ENCODE assay signal across 24 cellular contexts in genomic region chr14:34794217-34794616, GRCh38.
DNase-seq lines count a peak whose midpoint lies in the region; ATAC-seq lines count a peak whose summit lies in the region.
"Had no signal": no experiment of that assay in that cellular context is flagged by ENCODE, and none has a peak within 500 bp of the region (broad histone marks: within the 10 kb centered on the region; RNA-seq: fewer than 3 reads in every experiment).

No MANE protein-coding gene starts in this region.

- no peaks in the 10 kb centered on the region for H3K27me3 Mint-ChIP-seq in activated naive CD8-positive, alpha-beta T cell treated with anti-CD3 and anti-CD28 coated beads, Interleukin-2, amount 50 U/mL, for 24 hours
- no peaks in the 10 kb centered on the region for H3K27me3 Mint-ChIP-seq in activated naive CD8-positive, alpha-beta T cell treated with anti-CD3 and anti-CD28 coated beads for 36 hours
- H3K27me3 Mint-ChIP-seq in stimulated activated memory B cell treated with anti-CD40 and anti-IgM and Interleukin-4, amounts not matched to agents 10 μg/mL and 1 μg/mL and 100 μg/mL, for 72 hours = no peaks in the 10 kb centered on the region
- no peaks in the 10 kb centered on the region for H3K27me3 Mint-ChIP-seq in activated T-helper 2 cell treated with anti-CD3 and anti-CD28 coated beads, Interferon-gamma antibody, Interleukin-2, Interleukin-4, amounts not matched to agents 10 μg/mL and 5 μg/mL and 100 μg/mL, durations not matched to agents 14 hours and 24 hours and 36 hours (ENCODE audit: low read depth)
- H3K27me3 Mint-ChIP-seq: activated naive CD8-positive, alpha-beta T cell treated with anti-CD3 and anti-CD28 coated beads, Interleukin-2, amount 10 ng/mL, durations not matched to agents 7 days and 5 days; T-cell had no signal

- intact Hi-C loops in left colon (cut with DNase I, micrococcal nuclease) = no loop called here
- intact Hi-C loops in activated T-helper 2 cell treated with anti-CD3 and anti-CD28 coated beads, Interferon-gamma antibody, Interleukin-2, Interleukin-4, amounts not matched to agents 10 μg/mL and 5 μg/mL and 100 μg/mL, durations not matched to agents 14 hours and 24 hours and 36 hours (cut with micrococcal nuclease) = no loop called here

- H3K9me3 Mint-ChIP-seq in activated naive CD8-positive, alpha-beta T cell treated with anti-CD3 and anti-CD28 coated beads, Interleukin-2, amount 50 U/mL, for 24 hours = no peaks in the 10 kb centered on the region
- no peaks in the 10 kb centered on the region for H3K9me3 Mint-ChIP-seq in activated naive CD8-positive, alpha-beta T cell treated with anti-CD3 and anti-CD28 coated beads for 36 hours
- no peaks in the 10 kb centered on the region for H3K9me3 Mint-ChIP-seq in stimulated activated memory B cell treated with anti-CD40 and anti-IgM and Interleukin-4, amounts not matched to agents 10 μg/mL and 1 μg/mL and 100 μg/mL, for 72 hours
- H3K9me3 Mint-ChIP-seq in activated T-helper 2 cell treated with anti-CD3 and anti-CD28 coated beads, Interferon-gamma antibody, Interleukin-2, Interleukin-4, amounts not matched to agents 10 μg/mL and 5 μg/mL and 100 μg/mL, durations not matched to agents 14 hours and 24 hours and 36 hours = no peaks in the 10 kb centered on the region
- H3K9me3 Mint-ChIP-seq: activated naive CD8-positive, alpha-beta T cell treated with anti-CD3 and anti-CD28 coated beads, Interleukin-2, amount 10 ng/mL, durations not matched to agents 7 days and 5 days; nephron; T-cell had no signal

- peak overlapping the region; percentile 31 for H3K27ac Mint-ChIP-seq in activated naive CD8-positive, alpha-beta T cell treated with anti-CD3 and anti-CD28 coated beads, Interleukin-2, amount 50 U/mL, for 24 hours
- no peak overlapping the region for H3K27ac Mint-ChIP-seq in activated naive CD8-positive, alpha-beta T cell treated with anti-CD3 and anti-CD28 coated beads for 36 hours
- H3K27ac Mint-ChIP-seq in stimulated activated memory B cell treated with anti-CD40 and anti-IgM and Interleukin-4, amounts not matched to agents 10 μg/mL and 1 μg/mL and 100 μg/mL, for 72 hours = peak overlapping the region; percentile 24
- no peak overlapping the region for H3K27ac Mint-ChIP-seq in activated T-helper 2 cell treated with anti-CD3 and anti-CD28 coated beads, Interferon-gamma antibody, Interleukin-2, Interleukin-4, amounts not matched to agents 10 μg/mL and 5 μg/mL and 100 μg/mL, durations not matched to agents 14 hours and 24 hours and 36 hours
- H3K27ac Mint-ChIP-seq: activated naive CD8-positive, alpha-beta T cell treated with anti-CD3 and anti-CD28 coated beads, Interleukin-2, amount 10 ng/mL, durations not matched to agents 7 days and 5 days; nephron had no signal

- no peak for DNase-seq in activated naive CD8-positive, alpha-beta T cell treated with anti-CD3 and anti-CD28 coated beads, Interleukin-2, amount 50 U/mL, for 24 hours
- no peak for DNase-seq in activated naive CD8-positive, alpha-beta T cell treated with anti-CD3 and anti-CD28 coated beads for 36 hours
- DNase-seq in astrocyte of the hippocampus (ENCODE audit: low read depth, low spot score) (peak; percentile 42), left colon (no peak), hepatic stellate cell (ENCODE audit: low spot score) (no peak)
- no peak for DNase-seq in activated T-helper 2 cell treated with anti-CD3 and anti-CD28 coated beads, Interferon-gamma antibody, Interleukin-2, Interleukin-4, amounts not matched to agents 10 μg/mL and 5 μg/mL and 100 μg/mL, durations not matched to agents 14 hours and 24 hours and 36 hours (ENCODE audit: low spot score)
- DNase-seq: activated CD4-positive, alpha-beta T cell treated with anti-CD3 and anti-CD28 coated beads, Interleukin-2, amount 50 U/mL, for 48 hours; activated CD4-positive, CD25-positive, alpha-beta regulatory T cell; activated CD8-positive, alpha-beta memory T cell treated with anti-CD3 and anti-CD28 coated beads, Interleukin-2, amount 50 U/mL, for 4 hours; activated effector memory CD4-positive, alpha-beta T cell treated with Interleukin-2 at 50 U/mL for 16 hours; activated naive CD8-positive, alpha-beta T cell treated with anti-CD3 and anti-CD28 coated beads, Interleukin-2, amount 10 ng/mL, durations not matched to agents 7 days and 5 days; BE2C; body of pancreas; effector CD4-positive, alpha-beta T cell; erythroblast; GDM1; NCI-H146; NCI-H446 treated with DMSO at 0.1 percent for 48 hours; RPMI8226; T-cell had no signal

- no peak overlapping the region for H3K4me3 Mint-ChIP-seq in activated naive CD8-positive, alpha-beta T cell treated with anti-CD3 and anti-CD28 coated beads, Interleukin-2, amount 50 U/mL, for 24 hours
- H3K4me3 Mint-ChIP-seq in activated naive CD8-positive, alpha-beta T cell treated with anti-CD3 and anti-CD28 coated beads for 36 hours = no peak overlapping the region
- no peak overlapping the region for H3K4me3 Mint-ChIP-seq in stimulated activated memory B cell treated with anti-CD40 and anti-IgM and Interleukin-4, amounts not matched to agents 10 μg/mL and 1 μg/mL and 100 μg/mL, for 72 hours
- H3K4me3 Mint-ChIP-seq in activated T-helper 2 cell treated with anti-CD3 and anti-CD28 coated beads, Interferon-gamma antibody, Interleukin-2, Interleukin-4, amounts not matched to agents 10 μg/mL and 5 μg/mL and 100 μg/mL, durations not matched to agents 14 hours and 24 hours and 36 hours (ENCODE audit: low read depth) = no peak overlapping the region
- H3K4me3 Mint-ChIP-seq: activated naive CD8-positive, alpha-beta T cell treated with anti-CD3 and anti-CD28 coated beads, Interleukin-2, amount 10 ng/mL, durations not matched to agents 7 days and 5 days; nephron; T-cell had no signal

- H3K4me1 Mint-ChIP-seq in activated naive CD8-positive, alpha-beta T cell treated with anti-CD3 and anti-CD28 coated beads, Interleukin-2, amount 50 U/mL, for 24 hours = no peaks in the 10 kb centered on the region
- no peaks in the 10 kb centered on the region for H3K4me1 Mint-ChIP-seq in activated naive CD8-positive, alpha-beta T cell treated with anti-CD3 and anti-CD28 coated beads for 36 hours
- H3K4me1 Mint-ChIP-seq in stimulated activated memory B cell treated with anti-CD40 and anti-IgM and Interleukin-4, amounts not matched to agents 10 μg/mL and 1 μg/mL and 100 μg/mL, for 72 hours = no peaks in the 10 kb centered on the region
- peaks cover 3% of the 10 kb centered on the region for H3K4me1 Mint-ChIP-seq in activated T-helper 2 cell treated with anti-CD3 and anti-CD28 coated beads, Interferon-gamma antibody, Interleukin-2, Interleukin-4, amounts not matched to agents 10 μg/mL and 5 μg/mL and 100 μg/mL, durations not matched to agents 14 hours and 24 hours and 36 hours (ENCODE audit: low read depth)
- H3K4me1 Mint-ChIP-seq: activated naive CD8-positive, alpha-beta T cell treated with anti-CD3 and anti-CD28 coated beads, Interleukin-2, amount 10 ng/mL, durations not matched to agents 7 days and 5 days had no signal

- ATAC-seq in activated naive CD8-positive, alpha-beta T cell treated with anti-CD3 and anti-CD28 coated beads, Interleukin-2, amount 50 U/mL, for 24 hours = no peak
- ATAC-seq in left colon (peak; percentile 33), GM21390 (IDR thresholded peaks at IDR 0.05; ENCODE audit: unreplicated experiment) (no peak)
- no peak for ATAC-seq in stimulated activated memory B cell treated with anti-CD40 and anti-IgM and Interleukin-4, amounts not matched to agents 10 μg/mL and 1 μg/mL and 100 μg/mL, for 72 hours
- ATAC-seq: body of pancreas, left lobe of liver, T-cell had no signal

- H3K36me3 Mint-ChIP-seq in activated naive CD8-positive, alpha-beta T cell treated with anti-CD3 and anti-CD28 coated beads, Interleukin-2, amount 50 U/mL, for 24 hours (ENCODE audit: low read depth) = peaks cover 56% of the 10 kb centered on the region
- H3K36me3 Mint-ChIP-seq in activated naive CD8-positive, alpha-beta T cell treated with anti-CD3 and anti-CD28 coated beads for 36 hours = peaks cover 32% of the 10 kb centered on the region
- peaks cover 50% of the 10 kb centered on the region for H3K36me3 Mint-ChIP-seq in stimulated activated memory B cell treated with anti-CD40 and anti-IgM and Interleukin-4, amounts not matched to agents 10 μg/mL and 1 μg/mL and 100 μg/mL, for 72 hours
- H3K36me3 Mint-ChIP-seq in activated T-helper 2 cell treated with anti-CD3 and anti-CD28 coated beads, Interferon-gamma antibody, Interleukin-2, Interleukin-4, amounts not matched to agents 10 μg/mL and 5 μg/mL and 100 μg/mL, durations not matched to agents 14 hours and 24 hours and 36 hours (ENCODE audit: low read depth) = peaks cover 63% of the 10 kb centered on the region

Comparison
In these comparisons a context has a peak if more than half of its experiments do, and no peak if none do; other contexts are left out.
1. H3K27ac Mint-ChIP-seq: peak in activated naive CD8-positive, alpha-beta T cell treated with anti-CD3 and anti-CD28 coated beads, Interleukin-2, amount 50 U/mL, for 24 hours (single experiment) and stimulated activated memory B cell treated with anti-CD40 and anti-IgM and Interleukin-4, amounts not matched to agents 10 μg/mL and 1 μg/mL and 100 μg/mL, for 72 hours (single experiment); none in activated naive CD8-positive, alpha-beta T cell treated with anti-CD3 and anti-CD28 coated beads for 36 hours (single experiment) and activated T-helper 2 cell treated with anti-CD3 and anti-CD28 coated beads, Interferon-gamma antibody, Interleukin-2, Interleukin-4, amounts not matched to agents 10 μg/mL and 5 μg/mL and 100 μg/mL, durations not matched to agents 14 hours and 24 hours and 36 hours (single experiment).